Comparison of ENCODE assay signal across 22 cellular contexts in genomic region chr17:51813784-51814174, GRCh38.
A peak's percentile ranks its signal among the peaks of the same experiment; 100 is the strongest.
DNase-seq lines count a peak whose midpoint lies in the region; ATAC-seq, FAIRE-seq and TF ChIP-seq lines count a peak whose summit lies in the region.
"Had no signal": no experiment of that assay in that cellular context is flagged by ENCODE, and none has a peak within 500 bp of the region (broad histone marks: within the 10 kb centered on the region; RNA-seq: fewer than 3 reads in every experiment).

No MANE protein-coding gene starts in this region.

- no peaks in the 10 kb centered on the region for H3K27me3 Mint-ChIP-seq in MCF 10A (ENCODE audit: insufficient read depth, unreplicated experiment)
- H3K27me3 Mint-ChIP-seq in activated CD4-positive, alpha-beta T cell treated with anti-CD3 and anti-CD28 coated beads, Interleukin-2, amount 10 ng/mL, durations not matched to agents 7 days and 5 days: peaks cover 7% of the 10 kb centered on the region
- H3K27me3 Mint-ChIP-seq: B cell; CD4-positive, CD25-positive, alpha-beta regulatory T cell had no signal

- no peaks in the 10 kb centered on the region for H3K9me3 Mint-ChIP-seq in MCF 10A (ENCODE audit: unreplicated experiment)
- H3K9me3 Mint-ChIP-seq in activated CD4-positive, alpha-beta T cell treated with anti-CD3 and anti-CD28 coated beads, Interleukin-2, amount 10 ng/mL, durations not matched to agents 7 days and 5 days: no peaks in the 10 kb centered on the region
- H3K9me3 Mint-ChIP-seq: CD8-positive, alpha-beta T cell had no signal

- CTCF ChIA-PET in MCF 10A (lab: Yijun Ruan, JAX): no interaction called here
- CTCF ChIA-PET in activated CD4-positive, alpha-beta T cell treated with anti-CD3 and anti-CD28 coated beads, Interleukin-2, amount 10 ng/mL, durations not matched to agents 7 days and 5 days (lab: Charles Lee): no interaction called here

- H3K36me3 ChIP-seq in kidney (ENCODE audit: control insufficient read depth in 1 of 2, insufficient read depth in 2 of 2, low read length in 2 of 2): no peaks in the 10 kb centered on the region
- no peaks in the 10 kb centered on the region for H3K36me3 ChIP-seq in pancreas
- H3K36me3 ChIP-seq: BLaER1, HAP-1 had no signal

- H3K4me3 ChIP-seq in kidney (ENCODE audit: low read length in 2 of 2) (no peak overlapping the region), pancreas (no peak overlapping the region)
- H3K4me3 ChIP-seq: BLaER1, GM12878, HAP-1 had no signal

- peak; percentile 21 for DNase-seq in NCI-H2029 treated with DMSO at 0.1 percent for 48 hours (lab: John Stamatoyannopoulos, UW)
- DNase-seq in NCI-H2029 (lab: John Stamatoyannopoulos, UW): no peak
- DNase-seq in kidney: no peak
- no peak for DNase-seq in pancreas
- DNase-seq in MCF 10A (ENCODE audit: unreplicated experiment): no peak
- no peak for DNase-seq in activated CD4-positive, alpha-beta T cell treated with anti-CD3 and anti-CD28 coated beads, Interleukin-2, amount 10 ng/mL, durations not matched to agents 7 days and 5 days
- DNase-seq: Caco-2; CD4-positive, CD25-positive, alpha-beta regulatory T cell; CD8-positive, alpha-beta T cell; DND-41; GDM1; GOT3; HFFc6 had no signal

- intact Hi-C loops in kidney (cut with DNase I) (no loop called here), pancreas (cut with DNase I) (no loop called here), MCF 10A (cut with micrococcal nuclease) (no loop called here)

- no peaks in the 10 kb centered on the region for H3K4me1 Mint-ChIP-seq in MCF 10A (ENCODE audit: insufficient read depth, unreplicated experiment)
- H3K4me1 Mint-ChIP-seq in activated CD4-positive, alpha-beta T cell treated with anti-CD3 and anti-CD28 coated beads, Interleukin-2, amount 10 ng/mL, durations not matched to agents 7 days and 5 days: no peaks in the 10 kb centered on the region
- H3K4me1 Mint-ChIP-seq: B cell had no signal

- peaks cover 0 to 8% of the 10 kb centered on the region in 2 donors for H3K4me1 ChIP-seq in kidney (ENCODE audit: control insufficient read depth in 1 of 2, insufficient read depth in 1 of 2, low read depth in 1 of 2, low read length in 2 of 2)
- H3K4me1 ChIP-seq in pancreas: peaks cover 24 to 25% (median 25%) of the 10 kb centered on the region in 3 donors
- H3K4me1 ChIP-seq: Caco-2, HAP-1 had no signal

- no peak for FAIRE-seq in kidney (lab: Jason Lieb, UNC)
- no peak for FAIRE-seq in pancreas (lab: Jason Lieb, UNC)
- FAIRE-seq: A204.1, GM12878, GM18507, H54 had no signal

- H3K27ac ChIP-seq in kidney (ENCODE audit: low read depth in 2 of 2, low read length in 2 of 2): peak overlapping the region; percentile 16 to 32
- peak overlapping the region in 3 of 4 donors; percentile 2 to 71 (median 66) for H3K27ac ChIP-seq in pancreas
- H3K27ac ChIP-seq: 22Rv1, BLaER1, C4-2B had no signal

- TF ChIP-seq CTCF in kidney (IDR thresholded peaks at IDR 0.05; ENCODE audit: borderline replicate concordance, extremely low read depth, insufficient read depth): no peak
- no peak for TF ChIP-seq CTCF in pancreas (IDR thresholded peaks at IDR 0.05)
- TF ChIP-seq CTCF in MCF 10A (IDR thresholded peaks at IDR 0.05; ENCODE audit: unreplicated experiment): no peak

- no peak overlapping the region for H3K27ac Mint-ChIP-seq in MCF 10A (ENCODE audit: low read depth, unreplicated experiment)
- no peak overlapping the region for H3K27ac Mint-ChIP-seq in activated CD4-positive, alpha-beta T cell treated with anti-CD3 and anti-CD28 coated beads, Interleukin-2, amount 10 ng/mL, durations not matched to agents 7 days and 5 days
- H3K27ac Mint-ChIP-seq: B cell; CD4-positive, CD25-positive, alpha-beta regulatory T cell; CD8-positive, alpha-beta T cell; HFFc6 had no signal

- no TSS peak for BruUV-seq in MCF 10A (replicated peaks; lab: Mats Ljungman, UMichigan)

- no peaks in the 10 kb centered on the region for H3K36me3 Mint-ChIP-seq in MCF 10A (ENCODE audit: insufficient read depth, unreplicated experiment)
- H3K36me3 Mint-ChIP-seq in activated CD4-positive, alpha-beta T cell treated with anti-CD3 and anti-CD28 coated beads, Interleukin-2, amount 10 ng/mL, durations not matched to agents 7 days and 5 days (ENCODE audit: low read depth): no peaks in the 10 kb centered on the region
- H3K36me3 Mint-ChIP-seq: CD4-positive, CD25-positive, alpha-beta regulatory T cell; CD8-positive, alpha-beta T cell had no signal

- no peaks in the 10 kb centered on the region for H3K27me3 ChIP-seq in pancreas
- H3K27me3 ChIP-seq: BLaER1 had no signal

- POLR2A ChIA-PET in MCF 10A (lab: Yijun Ruan, JAX): interaction anchor here (0.6 kb wide), 1 partner anchor 20 kb away, joined by 3 read pairs; no protein-coding TSS in a partner anchor
- POLR2A ChIA-PET in activated CD4-positive, alpha-beta T cell treated with anti-CD3 and anti-CD28 coated beads, Interleukin-2, amount 10 ng/mL, durations not matched to agents 7 days and 5 days (lab: Charles Lee): no interaction called here

- peak; percentile 50 to 85 (median 80) for ATAC-seq in pancreas
- ATAC-seq: CD8-positive, alpha-beta T cell; GM12878 had no signal

- WGBS in pancreas, 2 donors: 63 to 69% methylated on average over 1 of the region's 1 CpG

- no peak overlapping the region for H3K9ac ChIP-seq in kidney (ENCODE audit: low read length in 2 of 2)
- H3K9ac ChIP-seq: BLaER1 had no signal

- H3K4me3 Mint-ChIP-seq in MCF 10A (ENCODE audit: unreplicated experiment): no peak overlapping the region
- H3K4me3 Mint-ChIP-seq in activated CD4-positive, alpha-beta T cell treated with anti-CD3 and anti-CD28 coated beads, Interleukin-2, amount 10 ng/mL, durations not matched to agents 7 days and 5 days: no peak overlapping the region
- H3K4me3 Mint-ChIP-seq: B cell; CD4-positive, CD25-positive, alpha-beta regulatory T cell; CD8-positive, alpha-beta T cell; HFFc6 had no signal

- no peaks in the 10 kb centered on the region for H3K9me3 ChIP-seq in kidney (ENCODE audit: control insufficient read depth in 1 of 2, low read length in 2 of 2)
- H3K9me3 ChIP-seq in pancreas: no peaks in the 10 kb centered on the region
- H3K9me3 ChIP-seq: BLaER1, Caco-2, HAP-1 had no signal
